39 cellular contexts compared by ENCODE assay signal in genomic region chr12:108122072-108122471, GRCh38. TPM values are rescaled to one million over a fixed set of nuclear protein-coding genes. Genes with fewer than 3 reads are reported as not detected.
"Had no signal": no experiment of that assay in that cellular context is flagged by ENCODE, and none has a peak within 500 bp of the region (broad histone marks: within the 10 kb centered on the region; RNA-seq: fewer than 3 reads in every experiment).

No MANE protein-coding gene starts in this region.

- ATAC-seq: activated naive CD4-positive, alpha-beta T cell treated with anti-CD3 and anti-CD28 coated beads, Interleukin-2, amount 50 U/mL, for 72 hours; activated naive CD8-positive, alpha-beta T cell treated with anti-CD3 and anti-CD28 coated beads, Interleukin-2, amount 50 U/mL, for 24 hours; activated T-cell treated with anti-CD3 and anti-CD28 coated beads, Interleukin-2, amount 50 U/mL, for 4 hours; activated T-cell treated with anti-CD3 and anti-CD28 coated beads, Interleukin-2, amount 50 U/mL, for 72 hours; activated T-helper 17 cell treated with anti-CD3 and anti-CD28 coated beads, Interleukin-2, amount 50 U/mL, for 72 hours; body of pancreas had no signal

- H3K27me3 Mint-ChIP-seq: brain had no signal

- H3K4me1 Mint-ChIP-seq: activated naive CD4-positive, alpha-beta T cell treated with anti-CD3 and anti-CD28 coated beads, Interleukin-2, amount 10 ng/mL, durations not matched to agents 7 days and 5 days; activated naive CD4-positive, alpha-beta T cell treated with anti-CD3 and anti-CD28 coated beads, Interleukin-2, amount 50 U/mL, for 24 hours; activated naive CD8-positive, alpha-beta T cell treated with anti-CD3 and anti-CD28 coated beads, Interleukin-2, amount 10 ng/mL, durations not matched to agents 7 days and 5 days; activated T-helper 17 cell treated with anti-CD3 and anti-CD28 coated beads, Interleukin-2, amount 50 U/mL, for 72 hours; brain; central memory CD8-positive, alpha-beta T cell had no signal

- H3K9me3 Mint-ChIP-seq: activated naive CD8-positive, alpha-beta T cell treated with anti-CD3 and anti-CD28 coated beads, Interleukin-2, amount 50 U/mL, for 24 hours; activated T-cell treated with anti-CD3 and anti-CD28 coated beads, Interleukin-2, amount 50 U/mL, for 24 hours; activated T-cell treated with anti-CD3 and anti-CD28 coated beads, Interleukin-2, amount 50 U/mL, for 72 hours; activated T-helper 1 cell treated with anti-CD3 and anti-CD28 coated beads, Interleukin-12 subunit alpha, Interleukin-12 subunit beta, Interleukin-2, Interleukin-4 antibody, amounts not matched to agents 30 ng/mL and 10 ng/mL and 1 ng/mL, durations not matched to agents 14 hours and 24 hours and 36 hours; activated T-helper 2 cell treated with anti-CD3 and anti-CD28 coated beads, Interferon-gamma antibody, Interleukin-2, Interleukin-4, amounts not matched to agents 10 μg/mL and 5 μg/mL and 100 μg/mL, durations not matched to agents 14 hours and 24 hours and 36 hours; central memory CD8-positive, alpha-beta T cell had no signal

- H3K36me3 Mint-ChIP-seq: activated naive CD4-positive, alpha-beta T cell treated with anti-CD3 and anti-CD28 coated beads, Interleukin-2, amount 10 ng/mL, durations not matched to agents 7 days and 5 days; activated naive CD4-positive, alpha-beta T cell treated with anti-CD3 and anti-CD28 coated beads, Interleukin-2, amount 50 U/mL, for 24 hours; activated naive CD4-positive, alpha-beta T cell treated with anti-CD3 and anti-CD28 coated beads, Interleukin-2, amount 50 U/mL, for 72 hours; activated naive CD8-positive, alpha-beta T cell; activated naive CD8-positive, alpha-beta T cell treated with anti-CD3 and anti-CD28 coated beads for 36 hours; activated naive CD8-positive, alpha-beta T cell treated with anti-CD3 and anti-CD28 coated beads, Interleukin-2, amount 10 ng/mL, durations not matched to agents 7 days and 5 days; brain had no signal

- H3K4me1 ChIP-seq: adrenal gland, body of pancreas, breast epithelium had no signal

- DNase-seq: activated effector memory CD4-positive, alpha-beta T cell treated with anti-CD3 and anti-CD28 coated beads, Interleukin-2, amount 50 U/mL, for 16 hours; activated effector memory CD4-positive, alpha-beta T cell treated with Interleukin-2 at 50 U/mL for 16 hours; activated gamma-delta T cell; activated gamma-delta T cell treated with Interleukin-2 at 50 U/mL for 16 hours; activated naive CD4-positive, alpha-beta T cell; activated naive CD4-positive, alpha-beta T cell treated with anti-CD3 and anti-CD28 coated beads for 36 hours; activated naive CD4-positive, alpha-beta T cell treated with anti-CD3 and anti-CD28 coated beads, Interleukin-2, amount 10 ng/mL, durations not matched to agents 7 days and 5 days; activated naive CD4-positive, alpha-beta T cell treated with anti-CD3 and anti-CD28 coated beads, Interleukin-2, amount 50 U/mL, for 16 hours; activated naive CD4-positive, alpha-beta T cell treated with Interleukin-2 at 50 U/mL for 16 hours; activated naive CD8-positive, alpha-beta T cell treated with anti-CD3 and anti-CD28 coated beads for 36 hours; activated naive CD8-positive, alpha-beta T cell treated with anti-CD3 and anti-CD28 coated beads, Interleukin-2, amount 10 ng/mL, durations not matched to agents 7 days and 5 days; activated naive CD8-positive, alpha-beta T cell treated with anti-CD3 and anti-CD28 coated beads, Interleukin-2, amount 50 U/mL, for 24 hours; activated T-cell treated with anti-CD3 and anti-CD28 coated beads, Interleukin-2, amount 50 U/mL, for 1 hour; activated T-cell treated with anti-CD3 and anti-CD28 coated beads, Interleukin-2, amount 50 U/mL, for 24 hours; activated T-cell treated with anti-CD3 and anti-CD28 coated beads, Interleukin-2, amount 50 U/mL, for 4 hours; activated T-cell treated with anti-CD3 and anti-CD28 coated beads, Interleukin-2, amount 50 U/mL, for 48 hours; activated T-cell treated with anti-CD3 and anti-CD28 coated beads, Interleukin-2, amount 50 U/mL, for 72 hours; adrenal gland; amniotic stem cell; amygdala; anterior cingulate cortex; aorta; body of pancreas; brain microvascular endothelial cell; central memory CD4-positive, alpha-beta T cell; cerebellar nuclear complex had no signal

- H3K27me3 ChIP-seq: ascending aorta, brain microvascular endothelial cell, breast epithelium, cardiac muscle cell had no signal

- H3K36me3 ChIP-seq: adrenal gland, ascending aorta, brain microvascular endothelial cell, breast epithelium, cardiac muscle cell had no signal

- H3K27ac Mint-ChIP-seq: activated naive CD4-positive, alpha-beta T cell treated with anti-CD3 and anti-CD28 coated beads for 36 hours; activated naive CD4-positive, alpha-beta T cell treated with anti-CD3 and anti-CD28 coated beads, Interleukin-2, amount 10 ng/mL, durations not matched to agents 7 days and 5 days; activated naive CD4-positive, alpha-beta T cell treated with anti-CD3 and anti-CD28 coated beads, Interleukin-2, amount 50 U/mL, for 24 hours; activated naive CD8-positive, alpha-beta T cell; activated naive CD8-positive, alpha-beta T cell treated with anti-CD3 and anti-CD28 coated beads for 36 hours; activated naive CD8-positive, alpha-beta T cell treated with anti-CD3 and anti-CD28 coated beads, Interleukin-2, amount 10 ng/mL, durations not matched to agents 7 days and 5 days; activated naive CD8-positive, alpha-beta T cell treated with anti-CD3 and anti-CD28 coated beads, Interleukin-2, amount 50 U/mL, for 24 hours; activated T-cell treated with anti-CD3 and anti-CD28 coated beads, Interleukin-2, amount 50 U/mL, for 24 hours; activated T-cell treated with anti-CD3 and anti-CD28 coated beads, Interleukin-2, amount 50 U/mL, for 72 hours; activated T-helper 1 cell treated with anti-CD3 and anti-CD28 coated beads, Interleukin-12 subunit alpha, Interleukin-12 subunit beta, Interleukin-2, Interleukin-4 antibody, amounts not matched to agents 30 ng/mL and 10 ng/mL and 1 ng/mL, durations not matched to agents 14 hours and 24 hours and 36 hours; activated T-helper 17 cell treated with anti-CD3 and anti-CD28 coated beads, Interleukin-2, amount 50 U/mL, for 72 hours; activated T-helper 2 cell treated with anti-CD3 and anti-CD28 coated beads, Interferon-gamma antibody, Interleukin-2, Interleukin-4, amounts not matched to agents 10 μg/mL and 5 μg/mL and 100 μg/mL, durations not matched to agents 14 hours and 24 hours and 36 hours; brain had no signal

- H3K4me3 Mint-ChIP-seq: activated naive CD4-positive, alpha-beta T cell treated with anti-CD3 and anti-CD28 coated beads for 36 hours; activated naive CD4-positive, alpha-beta T cell treated with anti-CD3 and anti-CD28 coated beads, Interleukin-2, amount 10 ng/mL, durations not matched to agents 7 days and 5 days; activated naive CD4-positive, alpha-beta T cell treated with anti-CD3 and anti-CD28 coated beads, Interleukin-2, amount 50 U/mL, for 24 hours; activated naive CD8-positive, alpha-beta T cell; activated naive CD8-positive, alpha-beta T cell treated with anti-CD3 and anti-CD28 coated beads for 36 hours; activated naive CD8-positive, alpha-beta T cell treated with anti-CD3 and anti-CD28 coated beads, Interleukin-2, amount 10 ng/mL, durations not matched to agents 7 days and 5 days; activated naive CD8-positive, alpha-beta T cell treated with anti-CD3 and anti-CD28 coated beads, Interleukin-2, amount 50 U/mL, for 24 hours; activated T-cell treated with anti-CD3 and anti-CD28 coated beads, Interleukin-2, amount 50 U/mL, for 24 hours; activated T-cell treated with anti-CD3 and anti-CD28 coated beads, Interleukin-2, amount 50 U/mL, for 4 hours; activated T-cell treated with anti-CD3 and anti-CD28 coated beads, Interleukin-2, amount 50 U/mL, for 72 hours; activated T-helper 1 cell treated with anti-CD3 and anti-CD28 coated beads, Interleukin-12 subunit alpha, Interleukin-12 subunit beta, Interleukin-2, Interleukin-4 antibody, amounts not matched to agents 30 ng/mL and 10 ng/mL and 1 ng/mL, durations not matched to agents 14 hours and 24 hours and 36 hours; activated T-helper 17 cell treated with anti-CD3 and anti-CD28 coated beads, Interleukin-2, amount 50 U/mL, for 72 hours; brain; central memory CD8-positive, alpha-beta T cell had no signal

- H3K4me3 ChIP-seq: adrenal gland, ascending aorta, body of pancreas, breast epithelium, cardiac muscle cell had no signal

- H3K27ac ChIP-seq: adrenal gland, ascending aorta, body of pancreas, brain microvascular endothelial cell, breast epithelium, cardiac muscle cell had no signal

- H3K9me3 ChIP-seq: adrenal gland, ascending aorta, body of pancreas, breast epithelium had no signal

- FAIRE-seq: astrocyte, bronchial epithelial cell had no signal

RNA-seq across cellular contexts. Expression of gene WSCD2, which starts 7.0 kb away (rescaled TPM):
- total RNA-seq: activated naive CD4-positive, alpha-beta T cell treated with anti-CD3 and anti-CD28 coated beads for 36 hours; activated naive CD4-positive, alpha-beta T cell treated with anti-CD3 and anti-CD28 coated beads, Interleukin-2, amount 50 U/mL, for 72 hours; activated naive CD8-positive, alpha-beta T cell treated with anti-CD3 and anti-CD28 coated beads for 36 hours; activated naive CD8-positive, alpha-beta T cell treated with anti-CD3 and anti-CD28 coated beads, Interleukin-2, amount 10 ng/mL, durations not matched to agents 7 days and 5 days; activated T-cell treated with anti-CD3 and anti-CD28 coated beads, Interleukin-2, amount 50 U/mL, for 4 hours; activated T-cell treated with anti-CD3 and anti-CD28 coated beads, Interleukin-2, amount 50 U/mL, for 72 hours; activated T-helper 1 cell treated with anti-CD3 and anti-CD28 coated beads, Interleukin-12 subunit alpha, Interleukin-12 subunit beta, Interleukin-2, Interleukin-4 antibody, amounts not matched to agents 30 ng/mL and 10 ng/mL and 1 ng/mL, durations not matched to agents 14 hours and 24 hours and 36 hours; activated T-helper 17 cell treated with anti-CD3 and anti-CD28 coated beads, Interleukin-2, amount 50 U/mL, for 72 hours; activated T-helper 2 cell treated with anti-CD3 and anti-CD28 coated beads, Interferon-gamma antibody, Interleukin-2, Interleukin-4, amounts not matched to agents 10 μg/mL and 5 μg/mL and 100 μg/mL, durations not matched to agents 14 hours and 24 hours and 36 hours; bronchial epithelial cell had no signal
